ENCODE assay signal across 9 cellular contexts in the genomic region with DNA sequence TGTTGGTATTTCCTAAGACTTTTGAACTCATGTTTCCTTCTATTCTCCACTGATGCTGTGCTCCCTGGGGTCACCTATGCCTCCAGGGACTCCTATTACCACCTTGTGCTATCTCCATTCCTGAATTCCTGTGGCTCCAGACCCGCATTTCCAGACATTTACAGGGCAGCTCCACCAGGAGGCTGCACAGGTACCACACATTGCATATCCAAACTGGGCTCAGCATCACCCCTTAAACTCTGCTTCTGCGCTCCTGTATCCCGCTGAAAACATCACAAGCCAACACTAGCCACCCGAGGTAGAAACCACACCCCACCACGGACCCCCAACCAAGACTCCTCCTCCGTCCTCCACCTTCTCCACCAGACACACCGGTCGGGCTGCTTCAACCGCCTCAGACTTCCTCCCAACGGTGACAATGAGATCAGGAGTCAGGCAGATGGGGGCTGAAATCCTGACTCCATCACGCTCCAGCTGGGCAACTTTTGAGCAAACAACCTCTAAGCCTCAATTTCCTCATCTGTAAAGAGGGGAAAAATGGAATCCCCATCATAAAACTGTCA. TPM values are rescaled to one million over a fixed set of nuclear protein-coding genes. Genes with fewer than 3 reads are reported as not detected.
DNase-seq lines count a peak whose midpoint lies in the region; ATAC-seq lines count a peak whose summit lies in the region.
"Had no signal": no experiment of that assay in that cellular context is flagged by ENCODE, and none has a peak within 500 bp of the region (broad histone marks: within the 10 kb centered on the region; RNA-seq: fewer than 3 reads in every experiment).

No MANE protein-coding gene starts in this region.

- H3K9ac ChIP-seq in trophoblast cell (ENCODE audit: low read length): no peak overlapping the region

- no peaks in the 10 kb centered on the region for H3K9me3 Mint-ChIP-seq in activated CD4-positive, alpha-beta T cell treated with anti-CD3 and anti-CD28 coated beads for 36 hours (ENCODE audit: low read depth)

- CTCF ChIA-PET in activated CD4-positive, alpha-beta T cell treated with anti-CD3 and anti-CD28 coated beads for 36 hours (lab: Charles Lee): interaction anchor here (0.7 to 6.4 kb wide), 4 partner anchors 10 to 39 kb away, joined by 3 to 70 read pairs (median 34); a partner anchor contains a TSS

- H3K79me1 ChIP-seq in trophoblast cell (ENCODE audit: low read length): peaks cover 27% of the 10 kb centered on the region

- H2AK5ac ChIP-seq in trophoblast cell (ENCODE audit: low read length): peak overlapping the region; percentile 93

- H3K14ac ChIP-seq in trophoblast cell (ENCODE audit: low read length): peak overlapping the region; percentile 75

- no peak overlapping the region for H3K4me3 ChIP-seq in trophoblast cell (ENCODE audit: low read depth, low read length)
- H3K4me3 ChIP-seq: left lung had no signal

- no peaks in the 10 kb centered on the region for H3K27me3 ChIP-seq in trophoblast cell (ENCODE audit: insufficient read depth, low read length)
- H3K27me3 ChIP-seq: left lung had no signal

- peak overlapping the region; percentile 79 for H3K18ac ChIP-seq in trophoblast cell (ENCODE audit: low read length)

- H3K23ac ChIP-seq in trophoblast cell (ENCODE audit: low read length): no peak overlapping the region

- peak overlapping the region; percentile 94 for H2BK120ac ChIP-seq in trophoblast cell (ENCODE audit: insufficient read depth, low read length, poor library complexity)

- H3K27ac ChIP-seq in trophoblast cell (ENCODE audit: low read depth, low read length): peak overlapping the region; percentile 65

- no peaks in the 10 kb centered on the region for H3K9me3 ChIP-seq in trophoblast cell (ENCODE audit: insufficient read depth, low read depth, low read length)
- H3K9me3 ChIP-seq: left lung had no signal

- H4K8ac ChIP-seq in trophoblast cell (ENCODE audit: low read depth, low read length): peak overlapping the region; percentile 61

- peaks cover 0 to 5% of the 10 kb centered on the region in 2 experiments for H3K36me3 ChIP-seq in trophoblast cell (ENCODE audit: control insufficient read depth in 1 of 2, insufficient read depth in 2 of 2, low read length in 2 of 2)
- H3K36me3 ChIP-seq: left lung had no signal

- H3K27ac Mint-ChIP-seq in activated CD4-positive, alpha-beta T cell treated with anti-CD3 and anti-CD28 coated beads for 36 hours: peak overlapping the region; percentile 69

- peak overlapping the region; percentile 86 for H2BK12ac ChIP-seq in trophoblast cell (ENCODE audit: low read length)

- H3K27me3 Mint-ChIP-seq in activated CD4-positive, alpha-beta T cell treated with anti-CD3 and anti-CD28 coated beads for 36 hours: no peaks in the 10 kb centered on the region

- peak overlapping the region; percentile 61 for H2BK5ac ChIP-seq in trophoblast cell (ENCODE audit: low read depth, low read length, poor library complexity)

- H3K36me3 Mint-ChIP-seq in activated CD4-positive, alpha-beta T cell treated with anti-CD3 and anti-CD28 coated beads for 36 hours (ENCODE audit: low read depth): no peaks in the 10 kb centered on the region

- H2AFZ ChIP-seq in trophoblast cell (ENCODE audit: insufficient read depth, low read length, poor library complexity): peak overlapping the region; percentile 44

- no peak overlapping the region for H3K4ac ChIP-seq in trophoblast cell (ENCODE audit: low read depth, low read length)

- intact Hi-C loops in activated CD4-positive, alpha-beta T cell treated with anti-CD3 and anti-CD28 coated beads for 36 hours (cut with DNase I, micrococcal nuclease): loop anchor here in 1 of 2 experiments (5.0 kb wide), 1 partner anchor 1399 kb away; a partner anchor contains a TSS

- H3K4me1 ChIP-seq in trophoblast cell (ENCODE audit: control insufficient read depth in 1 of 2, insufficient read depth in 2 of 2, low read length in 2 of 2): peaks cover 39 to 48% of the 10 kb centered on the region in 2 experiments

- peak overlapping the region; percentile 14 for H3K4me3 Mint-ChIP-seq in activated CD4-positive, alpha-beta T cell treated with anti-CD3 and anti-CD28 coated beads for 36 hours

- POLR2A ChIA-PET in activated CD4-positive, alpha-beta T cell treated with anti-CD3 and anti-CD28 coated beads for 36 hours (lab: Charles Lee): no interaction called here

- peaks cover 21% of the 10 kb centered on the region for H3K79me2 ChIP-seq in trophoblast cell (ENCODE audit: control insufficient read depth, insufficient read depth, low read length, poor library complexity)

- H3K4me2 ChIP-seq in trophoblast cell (ENCODE audit: low read length): peak overlapping the region; percentile 59

- no peak overlapping the region for H4K12ac ChIP-seq in trophoblast cell (ENCODE audit: low read depth, low read length)

- WGBS in trophoblast cell (ENCODE audit: extremely low coverage, insufficient coverage, insufficient read length): no CpG with 5 or more reads among the region's 11 CpGs

- peaks cover 64% of the 10 kb centered on the region for H3K4me1 Mint-ChIP-seq in activated CD4-positive, alpha-beta T cell treated with anti-CD3 and anti-CD28 coated beads for 36 hours

- no peak for ATAC-seq in activated CD4-positive, alpha-beta T cell treated with anti-CD3 and anti-CD28 coated beads for 36 hours
- ATAC-seq in GM19467 (IDR thresholded peaks at IDR 0.05; ENCODE audit: unreplicated experiment) (no peak), GM19395 (IDR thresholded peaks at IDR 0.05; ENCODE audit: unreplicated experiment) (no peak)
- ATAC-seq: left lung had no signal

- DNase-seq in activated CD4-positive, alpha-beta T cell treated with anti-CD3 and anti-CD28 coated beads for 36 hours: no peak
- no peak for DNase-seq in activated CD4-positive, alpha-beta T cell treated with anti-CD3 and anti-CD28 coated beads for 4 hours
- peak; percentile 87 for DNase-seq in NCI-H226
- DNase-seq in dermis blood vessel endothelial cell: peak; percentile 39
- DNase-seq in trophoblast cell: peak; percentile 89 to 92
- DNase-seq in NCI-H524 treated with DMSO at 0.1 percent for 48 hours (lab: John Stamatoyannopoulos, UW): no peak

- peak overlapping the region; percentile 88 for H4K91ac ChIP-seq in trophoblast cell (ENCODE audit: low read depth, low read length)

RNA-seq across cellular contexts. Expression of a gene that starts 10.4 kb away (rescaled TPM):
- total RNA-seq in activated CD4-positive, alpha-beta T cell treated with anti-CD3 and anti-CD28 coated beads for 36 hours: 10 to 100 TPM; 49.9 to 54.2 TPM
- 16.6 and 20.1 TPM in 2 replicates for total RNA-seq in dermis blood vessel endothelial cell
- polyA plus RNA-seq in trophoblast cell (2013): 22.5 TPM in 2 replicates

Comparison
In these comparisons a context has a peak if more than half of its experiments do, and no peak if none do; other contexts are left out.
1. DNase-seq: peak in NCI-H226 (single experiment), dermis blood vessel endothelial cell (single experiment) and trophoblast cell (2 of 2); none in activated CD4-positive, alpha-beta T cell treated with anti-CD3 and anti-CD28 coated beads for 36 hours (single experiment), activated CD4-positive, alpha-beta T cell treated with anti-CD3 and anti-CD28 coated beads for 4 hours (0 of 2) and NCI-H524 treated with DMSO at 0.1 percent for 48 hours (single experiment).